27 cellular contexts compared by ENCODE assay signal in the genomic region with DNA sequence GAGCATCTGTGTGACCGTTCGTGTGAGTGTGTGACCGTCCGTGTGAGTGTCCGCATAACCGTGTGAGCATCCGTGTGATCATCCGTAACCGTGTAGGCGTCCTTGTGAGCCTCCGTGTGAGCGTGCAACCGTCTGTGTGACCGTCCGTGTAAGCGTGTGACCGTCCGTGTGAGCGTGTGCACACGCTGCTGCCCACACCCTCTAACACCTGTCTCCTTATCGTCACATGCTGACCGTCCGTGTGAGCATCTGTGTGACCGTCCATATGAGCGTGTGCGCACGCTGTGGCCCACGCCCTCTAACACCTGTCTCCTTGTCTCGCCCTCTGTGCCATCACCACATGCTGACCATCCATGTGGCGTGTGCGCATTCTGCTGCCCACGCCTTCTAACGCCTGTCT.
"Had no signal": no experiment of that assay in that cellular context is flagged by ENCODE, and none has a peak within 500 bp of the region (broad histone marks: within the 10 kb centered on the region; RNA-seq: fewer than 3 reads in every experiment).

No MANE protein-coding gene starts in this region.

- H3K27me3 ChIP-seq: adrenal gland, body of pancreas, esophagus muscularis mucosa had no signal

- H3K9me3 ChIP-seq: adrenal gland, body of pancreas, esophagus muscularis mucosa had no signal

- H3K4me1 ChIP-seq: adrenal gland, body of pancreas, esophagus muscularis mucosa had no signal

- DNase-seq: activated CD4-positive, alpha-beta memory T cell treated with anti-CD3 and anti-CD28 coated beads for 36 hours; activated CD4-positive, alpha-beta T cell treated with anti-CD3 and anti-CD28 coated beads for 36 hours; activated CD4-positive, alpha-beta T cell treated with anti-CD3 and anti-CD28 coated beads, Interleukin-2, amount 10 ng/mL, durations not matched to agents 24 days and 14 days; activated CD4-positive, CD25-positive, alpha-beta regulatory T cell; activated CD4-positive, CD25-positive, alpha-beta regulatory T cell treated with anti-CD3 and anti-CD28 coated beads, Interleukin-2, amount 50 U/mL, for 72 hours; activated CD8-positive, alpha-beta memory T cell treated with anti-CD3 and anti-CD28 coated beads, Interleukin-2, amount 10 ng/mL, durations not matched to agents 7 days and 5 days; activated CD8-positive, alpha-beta memory T cell treated with anti-CD3 and anti-CD28 coated beads, Interleukin-2, amount 50 U/mL, for 4 hours; activated CD8-positive, alpha-beta T cell treated with anti-CD3 and anti-CD28 coated beads, Interleukin-2, amount 10 ng/mL, durations not matched to agents 7 days and 5 days; activated effector memory CD4-positive, alpha-beta T cell treated with anti-CD3 and anti-CD28 coated beads, Interleukin-2, amount 50 U/mL, for 16 hours; activated naive CD4-positive, alpha-beta T cell treated with anti-CD3 and anti-CD28 coated beads for 36 hours; activated naive CD8-positive, alpha-beta T cell treated with anti-CD3 and anti-CD28 coated beads for 36 hours; activated naive CD8-positive, alpha-beta T cell treated with anti-CD3 and anti-CD28 coated beads, Interleukin-2, amount 50 U/mL, for 24 hours; activated T-cell treated with anti-CD3 and anti-CD28 coated beads, Interleukin-2, amount 50 U/mL, for 1 hour; activated T-cell treated with anti-CD3 and anti-CD28 coated beads, Interleukin-2, amount 50 U/mL, for 48 hours; adrenal gland; amygdala; aorta; body of pancreas; caudate nucleus; cortex of kidney; dermis blood vessel endothelial cell; effector CD4-positive, alpha-beta T cell; effector memory CD8-positive, alpha-beta T cell; erythroblast; head of caudate nucleus; T-helper 2 cell had no signal

- ATAC-seq: activated CD4-positive, alpha-beta T cell treated with anti-CD3 and anti-CD28 coated beads for 36 hours; activated CD8-positive, alpha-beta memory T cell treated with anti-CD3 and anti-CD28 coated beads, Interleukin-2, amount 10 ng/mL, durations not matched to agents 7 days and 5 days; activated CD8-positive, alpha-beta T cell treated with anti-CD3 and anti-CD28 coated beads, Interleukin-2, amount 10 ng/mL, durations not matched to agents 7 days and 5 days; activated naive CD8-positive, alpha-beta T cell treated with anti-CD3 and anti-CD28 coated beads, Interleukin-2, amount 50 U/mL, for 24 hours; body of pancreas; effector memory CD8-positive, alpha-beta T cell had no signal

- H3K4me3 ChIP-seq: adrenal gland, body of pancreas, esophagus muscularis mucosa had no signal

- H3K27ac ChIP-seq: adrenal gland, body of pancreas, esophagus muscularis mucosa had no signal
